9 cellular contexts compared by ENCODE assay signal in the genomic region with DNA sequence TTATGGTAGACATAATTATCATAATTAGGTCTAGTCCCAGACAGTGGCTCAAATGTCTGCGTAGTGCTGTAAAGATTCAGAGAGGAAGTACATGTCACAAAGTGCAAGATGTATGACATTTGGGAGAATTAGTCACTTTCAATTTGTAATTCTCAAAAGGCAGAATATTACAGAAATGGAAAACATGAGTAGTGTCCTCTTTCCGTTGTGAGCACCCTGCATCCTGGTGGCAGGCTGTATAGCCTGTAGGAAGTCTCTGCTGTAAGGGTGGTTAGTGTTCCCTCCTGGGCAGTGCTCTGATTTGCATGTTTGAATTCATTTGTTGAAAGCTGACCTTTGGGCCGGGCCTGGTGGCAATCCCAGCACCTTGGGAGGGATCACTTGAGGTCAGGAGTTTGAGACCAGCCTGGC. TPM values are rescaled to one million over a fixed set of nuclear protein-coding genes. Genes with fewer than 3 reads are reported as not detected.
A peak's percentile ranks its signal among the peaks of the same experiment; 100 is the strongest.
DNase-seq lines count a peak whose midpoint lies in the region; ATAC-seq, FAIRE-seq and TF ChIP-seq lines count a peak whose summit lies in the region.
"Had no signal": no experiment of that assay in that cellular context is flagged by ENCODE, and none has a peak within 500 bp of the region (broad histone marks: within the 10 kb centered on the region; RNA-seq: fewer than 3 reads in every experiment).

No MANE protein-coding gene starts in this region.

- ATAC-seq in GM19397 (IDR thresholded peaks at IDR 0.05; ENCODE audit: unreplicated experiment) (peak; percentile 84), HG03159 (IDR thresholded peaks at IDR 0.05; ENCODE audit: unreplicated experiment) (peak; percentile 77)

- TF ChIP-seq CTCF in astrocyte (IDR thresholded peaks at IDR 0.05; ENCODE audit: insufficient read depth, low read depth, low read length), result no peak
- TF ChIP-seq CTCF in OCI-LY7 (conservative IDR thresholded peaks at IDR 0.05; ENCODE audit: low read length), result no peak
- TF ChIP-seq CTCF in endodermal cell (conservative IDR thresholded peaks at IDR 0.05), result no peak
- TF ChIP-seq CTCF in ascending aorta (IDR thresholded peaks at IDR 0.05), result no peak

- H3K27me3 ChIP-seq in astrocyte (ENCODE audit: insufficient read depth, low read length) (no peaks in the 10 kb centered on the region), endodermal cell (ENCODE audit: control insufficient read depth, insufficient read depth, low read length, poor library complexity, severe bottlenecking) (no peaks in the 10 kb centered on the region), ascending aorta (no peaks in the 10 kb centered on the region)

- H3K27ac ChIP-seq in astrocyte (ENCODE audit: low read depth, low read length) (no peak overlapping the region), OCI-LY7 (ENCODE audit: low read depth, low read length, poor library complexity, severe bottlenecking) (no peak overlapping the region), endodermal cell (ENCODE audit: low read depth, low read length) (no peak overlapping the region), ascending aorta (no peak overlapping the region)

- H3K9me3 ChIP-seq in astrocyte (ENCODE audit: insufficient read depth, low read depth, low read length) (no peaks in the 10 kb centered on the region), OCI-LY7 (ENCODE audit: low read length) (no peaks in the 10 kb centered on the region), endodermal cell (ENCODE audit: control insufficient read depth, low read length) (no peaks in the 10 kb centered on the region), ascending aorta (no peaks in the 10 kb centered on the region)

- H3K4me3 Mint-ChIP-seq in astrocyte (ENCODE audit: unreplicated experiment) (no peak overlapping the region), endodermal cell (no peak overlapping the region)

- H3K27me3 Mint-ChIP-seq in astrocyte (ENCODE audit: low read depth, unreplicated experiment), result no peaks in the 10 kb centered on the region
- H3K27me3 Mint-ChIP-seq in endodermal cell (ENCODE audit: insufficient read depth), result peaks cover 4% of the 10 kb centered on the region

- no peaks in the 10 kb centered on the region for H3K4me1 Mint-ChIP-seq in astrocyte (ENCODE audit: low read depth, unreplicated experiment)
- H3K4me1 Mint-ChIP-seq in endodermal cell, result peaks cover 13% of the 10 kb centered on the region

- DNase-seq in GM03348 (ENCODE audit: low spot score) (peak; percentile 36), astrocyte (ENCODE audit: low read depth) (peak; percentile 61), OCI-LY7 (ENCODE audit: low spot score) (no peak), endodermal cell (no peak), SHP77 treated with DMSO at 0.1 percent for 48 hours (lab: John Stamatoyannopoulos, UW) (no peak), ascending aorta (ENCODE audit: low spot score in 2 of 2) (no peak)
- DNase-seq: GOT3 had no signal

- H3K9me2 ChIP-seq in OCI-LY7 (ENCODE audit: insufficient read depth, low read length), result no peaks in the 10 kb centered on the region

- WGBS in endodermal cell (ENCODE audit: insufficient coverage in 1 of 2, insufficient read length in 1 of 2), 2 experiments, result 84 to 87% methylated on average over 3 of the region's 3 CpGs

- H3K36me3 ChIP-seq in astrocyte (ENCODE audit: insufficient read depth, low read length), result no peaks in the 10 kb centered on the region
- H3K36me3 ChIP-seq in OCI-LY7 (ENCODE audit: insufficient read depth, low read length), result no peaks in the 10 kb centered on the region
- H3K36me3 ChIP-seq in endodermal cell (ENCODE audit: control insufficient read depth, insufficient read depth, low read length), result no peaks in the 10 kb centered on the region
- H3K36me3 ChIP-seq in ascending aorta, result no peaks in the 10 kb centered on the region

- H3K36me3 Mint-ChIP-seq in astrocyte (ENCODE audit: low read depth, unreplicated experiment), result no peaks in the 10 kb centered on the region
- H3K36me3 Mint-ChIP-seq in endodermal cell (ENCODE audit: low read depth), result no peaks in the 10 kb centered on the region

- no peaks in the 10 kb centered on the region for H3K9me3 Mint-ChIP-seq in astrocyte (ENCODE audit: unreplicated experiment)
- no peaks in the 10 kb centered on the region for H3K9me3 Mint-ChIP-seq in endodermal cell

- H3K4me1 ChIP-seq in astrocyte (ENCODE audit: insufficient read depth, low read length) (no peaks in the 10 kb centered on the region), OCI-LY7 (ENCODE audit: insufficient read depth, low read length, poor library complexity, severe bottlenecking) (no peaks in the 10 kb centered on the region), endodermal cell (ENCODE audit: control insufficient read depth, insufficient read depth, low read length) (no peaks in the 10 kb centered on the region), ascending aorta (no peaks in the 10 kb centered on the region)

- POLR2A ChIA-PET in OCI-LY7 (lab: Charles Lee), result interaction anchor here (0.7 to 1.1 kb wide), 3 partner anchors 9 to 330 kb away, joined by 3 to 4 read pairs (median 3); no protein-coding TSS in a partner anchor

- H3K4me2 ChIP-seq in astrocyte (ENCODE audit: low read length) (no peak overlapping the region), OCI-LY7 (ENCODE audit: low read length) (no peak overlapping the region)

- H3K79me2 ChIP-seq in astrocyte (ENCODE audit: insufficient read depth, low read length), result peaks cover 84% of the 10 kb centered on the region
- no peaks in the 10 kb centered on the region for H3K79me2 ChIP-seq in OCI-LY7 (ENCODE audit: insufficient read depth, low read depth, low read length)

- no peak overlapping the region for H3K27ac Mint-ChIP-seq in astrocyte (ENCODE audit: unreplicated experiment)
- H3K27ac Mint-ChIP-seq in endodermal cell, result no peak overlapping the region

- no peak for FAIRE-seq in astrocyte (lab: Jason Lieb, UNC)

- intact Hi-C loops in OCI-LY7 (cut with micrococcal nuclease; ENCODE audit: unreplicated experiment), result no loop called here
- intact Hi-C loops in ascending aorta (cut with DNase I), result no loop called here

- H4K20me1 ChIP-seq in astrocyte (ENCODE audit: insufficient read depth, low read length) (peaks cover 37% of the 10 kb centered on the region), OCI-LY7 (ENCODE audit: insufficient read depth, low read length) (no peaks in the 10 kb centered on the region)

- no peak overlapping the region for H3K4me3 ChIP-seq in astrocyte (ENCODE audit: insufficient read depth, low read depth, low read length)
- no peak overlapping the region for H3K4me3 ChIP-seq in OCI-LY7 (ENCODE audit: low read depth, low read length, poor library complexity, severe bottlenecking)
- no peak overlapping the region for H3K4me3 ChIP-seq in endodermal cell (ENCODE audit: low read length)
- no peak overlapping the region for H3K4me3 ChIP-seq in ascending aorta

- CTCF ChIA-PET in OCI-LY7 (lab: Charles Lee; ENCODE audit: unreplicated experiment), result no interaction called here

- H3K9ac ChIP-seq in astrocyte (ENCODE audit: low read length) (no peak overlapping the region), endodermal cell (ENCODE audit: extremely low read depth, low read length, poor library complexity, severe bottlenecking) (no peak overlapping the region)

- H2AFZ ChIP-seq in astrocyte (ENCODE audit: low read depth, low read length) (no peak overlapping the region), OCI-LY7 (ENCODE audit: low read length) (no peak overlapping the region)

- no TSS peak for BruUV-seq in OCI-LY7 (replicated peaks; lab: Mats Ljungman, UMichigan)

RNA-seq across cellular contexts. Expression of gene CDK14, which starts 17.0 kb away (rescaled TPM):
- 26.7 and 30.2 TPM in 2 replicates for total RNA-seq in astrocyte
- 90.7 and 112 TPM in 2 replicates for total RNA-seq in OCI-LY7 (2014; rRNA removed; shearing (Covaris generic))
- total RNA-seq in OCI-LY7 (2022), result 107 and 111 TPM in 2 replicates
- total RNA-seq in endodermal cell, result 10 to 100 TPM in 1 of 2 donors, 1 to 10 TPM in 1; 8.7 to 13.4 TPM
- polyA plus RNA-seq in endodermal cell (2013, experiment 1 of 2), result 27.6 TPM
- 31.1 TPM for polyA plus RNA-seq in endodermal cell (2013, experiment 2 of 2)
- total RNA-seq in ascending aorta, result 5.1 TPM

Comparison
In these comparisons a context has a peak if more than half of its experiments do, and no peak if none do; other contexts are left out.
1. DNase-seq: peak in GM03348 (single experiment) and astrocyte (single experiment); none in OCI-LY7 (single experiment), endodermal cell (single experiment), SHP77 treated with DMSO at 0.1 percent for 48 hours (single experiment) and ascending aorta (0 of 2).